Comparison of ENCODE assay signal across 29 cellular contexts in genomic region chr3:181920409-181920808, GRCh38.
"Had no signal": no experiment of that assay in that cellular context is flagged by ENCODE, and none has a peak within 500 bp of the region (broad histone marks: within the 10 kb centered on the region; RNA-seq: fewer than 3 reads in every experiment).

No MANE protein-coding gene starts in this region.

- DNase-seq: cortex of kidney; effector memory CD8-positive, alpha-beta T cell; foreskin keratinocyte; glutamatergic neuron; heart right ventricle; hippocampal formation; left cardiac atrium; left lung; mesenchymal stem cell; mucosa of descending colon; right lobe of liver; small intestine; stimulated activated CD4-positive, alpha-beta T cell treated with anti-CD3 and anti-CD28 coated beads, Interleukin-15, amount 100 ng/mL, for 24 hours; stimulated activated CD4-positive, alpha-beta T cell treated with anti-CD3 and anti-CD28 coated beads, Interleukin-2, amount 100 ng/mL, for 48 hours; stimulated activated naive CD4-positive, alpha-beta T cell; stimulated activated naive CD8-positive, alpha-beta T cell treated with anti-CD3 and anti-CD28 coated beads, Interleukin-15, amount 100 ng/mL, for 72 hours; transverse colon; upper lobe of right lung; uterus had no signal

- ATAC-seq: effector memory CD8-positive, alpha-beta T cell; heart right ventricle; left cardiac atrium; left lung; mucosa of descending colon; natural killer cell treated with Interleukin-12 subunit alpha and Interleukin-12 subunit beta and Interleukin-15 and Interleukin-18, amount 100 ng/mL, for 72 hours; right lobe of liver; stimulated activated naive CD8-positive, alpha-beta T cell treated with anti-CD3 and anti-CD28 coated beads, Interleukin-15, amount 100 ng/mL, for 72 hours; upper lobe of right lung had no signal

- H3K36me3 Mint-ChIP-seq: mesothelial cell of epicardium; naive B cell; natural killer cell treated with Interleukin-12 subunit alpha and Interleukin-12 subunit beta and Interleukin-15 and Interleukin-18, amount 100 ng/mL, for 72 hours had no signal

- H3K27ac ChIP-seq: esophagus muscularis mucosa, foreskin keratinocyte, heart right ventricle, left lung, parathyroid adenoma, right lobe of liver, suprapubic skin, transverse colon, upper lobe of right lung, uterus had no signal

- H3K79me2 ChIP-seq: parathyroid adenoma had no signal

- H3K4me3 ChIP-seq: esophagus muscularis mucosa, heart right ventricle, left lung, mucosa of descending colon, right lobe of liver, suprapubic skin, transverse colon, upper lobe of right lung, uterus had no signal

- FAIRE-seq: endometrium, islet of Langerhans, small intestine had no signal

- H3K9me3 ChIP-seq: esophagus muscularis mucosa, heart right ventricle, mucosa of descending colon, right lobe of liver, suprapubic skin, transverse colon, upper lobe of right lung, uterus had no signal

- H3K36me3 ChIP-seq: esophagus muscularis mucosa, heart right ventricle, left lung, right lobe of liver, suprapubic skin, transverse colon, upper lobe of right lung, uterus had no signal

- H3K27ac Mint-ChIP-seq: effector memory CD8-positive, alpha-beta T cell; mesothelial cell of epicardium; natural killer cell treated with Interleukin-12 subunit alpha and Interleukin-12 subunit beta and Interleukin-15 and Interleukin-18, amount 100 ng/mL, for 72 hours; progenitor cell of endocrine pancreas; stimulated activated naive CD8-positive, alpha-beta T cell treated with anti-CD3 and anti-CD28 coated beads, Interleukin-15, amount 100 ng/mL, for 72 hours had no signal

- H3K4me3 Mint-ChIP-seq: effector memory CD8-positive, alpha-beta T cell; mesothelial cell of epicardium; natural killer cell treated with Interleukin-12 subunit alpha and Interleukin-12 subunit beta and Interleukin-15 and Interleukin-18, amount 100 ng/mL, for 72 hours; neural crest cell; stimulated activated naive CD8-positive, alpha-beta T cell treated with anti-CD3 and anti-CD28 coated beads, Interleukin-15, amount 100 ng/mL, for 72 hours had no signal

- H2AFZ ChIP-seq: parathyroid adenoma had no signal

- H3K4me1 ChIP-seq: esophagus muscularis mucosa, heart right ventricle, left lung, parathyroid adenoma, right lobe of liver, transverse colon, upper lobe of right lung, uterus had no signal

- H3K27me3 Mint-ChIP-seq: effector memory CD8-positive, alpha-beta T cell; natural killer cell treated with Interleukin-12 subunit alpha and Interleukin-12 subunit beta and Interleukin-15 and Interleukin-18, amount 100 ng/mL, for 72 hours; stimulated activated naive CD8-positive, alpha-beta T cell treated with anti-CD3 and anti-CD28 coated beads, Interleukin-15, amount 100 ng/mL, for 72 hours had no signal

- H3K4me1 Mint-ChIP-seq: stimulated activated naive CD8-positive, alpha-beta T cell treated with anti-CD3 and anti-CD28 coated beads, Interleukin-15, amount 100 ng/mL, for 72 hours had no signal

- H3K27me3 ChIP-seq: esophagus muscularis mucosa, foreskin keratinocyte, heart right ventricle, left lung, right lobe of liver, suprapubic skin, transverse colon, upper lobe of right lung, uterus had no signal

- H3K9ac ChIP-seq: parathyroid adenoma had no signal

- H3K9me3 Mint-ChIP-seq: mesothelial cell of epicardium; stimulated activated naive CD8-positive, alpha-beta T cell treated with anti-CD3 and anti-CD28 coated beads, Interleukin-15, amount 100 ng/mL, for 72 hours had no signal
